ENCODE assay signal across 1 cellular context in the genomic region with DNA sequence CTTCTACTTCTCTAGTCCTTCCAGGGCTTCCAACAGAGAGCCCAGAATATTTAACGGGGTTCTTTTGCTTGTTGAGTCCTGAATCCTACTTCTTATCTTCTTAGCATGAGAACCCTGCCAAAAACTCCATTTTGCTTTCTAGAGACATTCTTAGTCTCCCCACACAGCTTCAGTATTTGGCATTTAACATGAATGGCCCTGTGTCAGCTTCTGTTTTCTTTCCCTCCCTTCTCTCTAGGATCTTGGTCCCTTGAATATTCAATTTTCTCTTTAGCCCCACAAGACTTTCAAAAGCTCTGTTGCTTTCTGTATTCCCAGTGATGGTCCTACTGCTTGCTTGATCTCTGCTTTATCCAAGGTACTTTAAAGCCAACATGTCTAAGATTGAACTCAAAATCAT.
TF ChIP-seq lines count a peak whose summit lies in the region.

No MANE protein-coding gene starts in this region.

TF ChIP-seq in WTC11, 78 proteins besides CTCF, POLR2A, EP300 and RAD21 (continued from another document):
- TF ChIP-seq, protein P1, sequence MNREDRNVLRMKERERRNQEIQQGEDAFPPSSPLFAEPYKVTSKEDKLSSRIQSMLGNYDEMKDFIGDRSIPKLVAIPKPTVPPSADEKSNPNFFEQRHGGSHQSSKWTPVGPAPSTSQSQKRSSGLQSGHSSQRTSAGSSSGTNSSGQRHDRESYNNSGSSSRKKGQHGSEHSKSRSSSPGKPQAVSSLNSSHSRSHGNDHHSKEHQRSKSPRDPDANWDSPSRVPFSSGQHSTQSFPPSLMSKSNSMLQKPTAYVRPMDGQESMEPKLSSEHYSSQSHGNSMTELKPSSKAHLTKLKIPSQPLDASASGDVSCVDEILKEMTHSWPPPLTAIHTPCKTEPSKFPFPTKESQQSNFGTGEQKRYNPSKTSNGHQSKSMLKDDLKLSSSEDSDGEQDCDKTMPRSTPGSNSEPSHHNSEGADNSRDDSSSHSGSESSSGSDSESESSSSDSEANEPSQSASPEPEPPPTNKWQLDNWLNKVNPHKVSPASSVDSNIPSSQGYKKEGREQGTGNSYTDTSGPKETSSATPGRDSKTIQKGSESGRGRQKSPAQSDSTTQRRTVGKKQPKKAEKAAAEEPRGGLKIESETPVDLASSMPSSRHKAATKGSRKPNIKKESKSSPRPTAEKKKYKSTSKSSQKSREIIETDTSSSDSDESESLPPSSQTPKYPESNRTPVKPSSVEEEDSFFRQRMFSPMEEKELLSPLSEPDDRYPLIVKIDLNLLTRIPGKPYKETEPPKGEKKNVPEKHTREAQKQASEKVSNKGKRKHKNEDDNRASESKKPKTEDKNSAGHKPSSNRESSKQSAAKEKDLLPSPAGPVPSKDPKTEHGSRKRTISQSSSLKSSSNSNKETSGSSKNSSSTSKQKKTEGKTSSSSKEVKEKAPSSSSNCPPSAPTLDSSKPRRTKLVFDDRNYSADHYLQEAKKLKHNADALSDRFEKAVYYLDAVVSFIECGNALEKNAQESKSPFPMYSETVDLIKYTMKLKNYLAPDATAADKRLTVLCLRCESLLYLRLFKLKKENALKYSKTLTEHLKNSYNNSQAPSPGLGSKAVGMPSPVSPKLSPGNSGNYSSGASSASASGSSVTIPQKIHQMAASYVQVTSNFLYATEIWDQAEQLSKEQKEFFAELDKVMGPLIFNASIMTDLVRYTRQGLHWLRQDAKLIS (CRISPR knock-in tag; IDR thresholded peaks at IDR 0.05; ENCODE audit: borderline replicate concordance) = no peak
- TF ChIP-seq CREB1 (CRISPR knock-in tag; IDR thresholded peaks at IDR 0.05) = no peak
